Comparison of ENCODE assay signal across 8 cellular contexts in genomic region chr4:170138580-170139194, GRCh38. TPM values are rescaled to one million over a fixed set of nuclear protein-coding genes. Genes with fewer than 3 reads are reported as not detected.
DNase-seq lines count a peak whose midpoint lies in the region; ATAC-seq and TF ChIP-seq lines count a peak whose summit lies in the region.

No MANE protein-coding gene starts in this region.

- DNase-seq in G401 (ENCODE audit: low spot score): peak; percentile 78
- peak; percentile 76 for DNase-seq in GM23248
- DNase-seq in Kasumi-1 (lab: John Stamatoyannopoulos, UW): peak; percentile 89 to 93
- DNase-seq in RPMI8226: peak; percentile 68
- peak; percentile 34 for DNase-seq in activated T-helper 1 cell treated with anti-CD3 and anti-CD28 coated beads, Interleukin-12 subunit alpha, Interleukin-12 subunit beta, Interleukin-2, Interleukin-4 antibody, amounts not matched to agents 30 ng/mL and 10 ng/mL and 1 ng/mL, durations not matched to agents 14 hours and 24 hours and 36 hours (ENCODE audit: low spot score)
- DNase-seq in fibroblast of the aortic adventitia (ENCODE audit: low read depth): peak; percentile 83
- DNase-seq in occipital lobe (lab: John Stamatoyannopoulos, UW): peak; percentile 53
- no peak for DNase-seq in thoracic aorta (ENCODE audit: low spot score)

- H3K4me3 ChIP-seq in GM23248 (no peak overlapping the region), fibroblast of the aortic adventitia (ENCODE audit: low read depth, low read length) (peak overlapping the region; percentile 7), thoracic aorta (no peak overlapping the region)

- H3F3A ChIP-seq in GM23248 (ENCODE audit: insufficient read depth): no peaks in the 10 kb centered on the region

- H3K9me3 ChIP-seq in GM23248 (ENCODE audit: low read depth) (no peaks in the 10 kb centered on the region), thoracic aorta (no peaks in the 10 kb centered on the region)

- no peak overlapping the region for H3K4me3 Mint-ChIP-seq in activated T-helper 1 cell treated with anti-CD3 and anti-CD28 coated beads, Interleukin-12 subunit alpha, Interleukin-12 subunit beta, Interleukin-2, Interleukin-4 antibody, amounts not matched to agents 30 ng/mL and 10 ng/mL and 1 ng/mL, durations not matched to agents 14 hours and 24 hours and 36 hours

- no peaks in the 10 kb centered on the region for H3K27me3 ChIP-seq in GM23248 (replicated peaks; ENCODE audit: insufficient read depth)
- no peaks in the 10 kb centered on the region for H3K27me3 ChIP-seq in thoracic aorta (replicated peaks; ENCODE audit: insufficient read depth)

- ATAC-seq in thoracic aorta (ENCODE audit: insufficient number of reproducible peaks, low FRiP score, low read depth): peak; percentile 72

- H4K20me1 ChIP-seq in GM23248 (ENCODE audit: insufficient read depth): no peaks in the 10 kb centered on the region

- H3K9ac ChIP-seq in GM23248: no peak overlapping the region

- H3K79me2 ChIP-seq in GM23248 (ENCODE audit: insufficient read depth): no peaks in the 10 kb centered on the region

- no peaks in the 10 kb centered on the region for H3K27me3 Mint-ChIP-seq in activated T-helper 1 cell treated with anti-CD3 and anti-CD28 coated beads, Interleukin-12 subunit alpha, Interleukin-12 subunit beta, Interleukin-2, Interleukin-4 antibody, amounts not matched to agents 30 ng/mL and 10 ng/mL and 1 ng/mL, durations not matched to agents 14 hours and 24 hours and 36 hours (ENCODE audit: insufficient read depth)

- in situ Hi-C loops in G401 (cut with HindIII; ENCODE audit: low sequenced_read_pairs) (no loop called here), GM23248 (cut with MboI) (no loop called here)

- H2AFZ ChIP-seq in GM23248: no peak overlapping the region

- H3K4me2 ChIP-seq in GM23248 (ENCODE audit: unreplicated experiment): peak overlapping the region; percentile 13

- no peaks in the 10 kb centered on the region for H3K9me3 Mint-ChIP-seq in activated T-helper 1 cell treated with anti-CD3 and anti-CD28 coated beads, Interleukin-12 subunit alpha, Interleukin-12 subunit beta, Interleukin-2, Interleukin-4 antibody, amounts not matched to agents 30 ng/mL and 10 ng/mL and 1 ng/mL, durations not matched to agents 14 hours and 24 hours and 36 hours

- WGBS in GM23248 (ENCODE audit: low coverage in 1 of 2, low lambda C conversion rate in 2 of 2, missing lambda C conversion rate in 2 of 2), 2 experiments: 2 to 4% methylated on average over 15 of the region's 15 CpGs

- H3K27ac ChIP-seq in GM23248: no peak overlapping the region
- H3K27ac ChIP-seq in thoracic aorta: no peak overlapping the region

- intact Hi-C loops in activated T-helper 1 cell treated with anti-CD3 and anti-CD28 coated beads, Interleukin-12 subunit alpha, Interleukin-12 subunit beta, Interleukin-2, Interleukin-4 antibody, amounts not matched to agents 30 ng/mL and 10 ng/mL and 1 ng/mL, durations not matched to agents 14 hours and 24 hours and 36 hours (cut with micrococcal nuclease): loop anchor here (1.0 kb wide), 2 partner anchors 121 to 715 kb away; no protein-coding TSS in a partner anchor

- TF ChIP-seq CTCF in fibroblast of the aortic adventitia (IDR thresholded peaks at IDR 0.05; ENCODE audit: insufficient read depth, low read length) (peak; percentile 79), thoracic aorta (IDR thresholded peaks at IDR 0.05) (peak; percentile 68)

- H3K36me3 ChIP-seq in GM23248 (ENCODE audit: low read depth) (no peaks in the 10 kb centered on the region), thoracic aorta (no peaks in the 10 kb centered on the region)

- no peak overlapping the region for H3K27ac Mint-ChIP-seq in activated T-helper 1 cell treated with anti-CD3 and anti-CD28 coated beads, Interleukin-12 subunit alpha, Interleukin-12 subunit beta, Interleukin-2, Interleukin-4 antibody, amounts not matched to agents 30 ng/mL and 10 ng/mL and 1 ng/mL, durations not matched to agents 14 hours and 24 hours and 36 hours

- no peaks in the 10 kb centered on the region for H3K9me2 ChIP-seq in GM23248 (ENCODE audit: insufficient read depth)

- no peaks in the 10 kb centered on the region for H3K36me3 Mint-ChIP-seq in activated T-helper 1 cell treated with anti-CD3 and anti-CD28 coated beads, Interleukin-12 subunit alpha, Interleukin-12 subunit beta, Interleukin-2, Interleukin-4 antibody, amounts not matched to agents 30 ng/mL and 10 ng/mL and 1 ng/mL, durations not matched to agents 14 hours and 24 hours and 36 hours (ENCODE audit: low read depth)

- no peaks in the 10 kb centered on the region for H3K4me1 Mint-ChIP-seq in activated T-helper 1 cell treated with anti-CD3 and anti-CD28 coated beads, Interleukin-12 subunit alpha, Interleukin-12 subunit beta, Interleukin-2, Interleukin-4 antibody, amounts not matched to agents 30 ng/mL and 10 ng/mL and 1 ng/mL, durations not matched to agents 14 hours and 24 hours and 36 hours (ENCODE audit: low read depth)

- H3K4me1 ChIP-seq in GM23248 (ENCODE audit: insufficient read depth) (peaks cover 4% of the 10 kb centered on the region; the same call in 1 of the 2 replicates), thoracic aorta (ENCODE audit: control insufficient read depth in 1 of 2, low read depth in 2 of 2) (no peaks in the 10 kb centered on the region)

RNA-seq across cellular contexts. Expression of gene AADAT, which starts 48.9 kb away (rescaled TPM):
- 3.8 and 4.7 TPM in 2 replicates for total RNA-seq in G401 (2014; rRNA removed; shearing (Covaris generic))
- total RNA-seq in GM23248 (2014; rRNA removed; shearing (Covaris generic)): 4.3 and 4.8 TPM in 2 replicates
- 5.9 and 7.7 TPM in 2 replicates for polyA plus RNA-seq in GM23248 (2016; fragmentation: Nextera tagmentation; extraction: Ambion mirVana)
- not detected in 2 replicates for total RNA-seq in activated T-helper 1 cell treated with anti-CD3 and anti-CD28 coated beads, Interleukin-12 subunit alpha, Interleukin-12 subunit beta, Interleukin-2, Interleukin-4 antibody, amounts not matched to agents 30 ng/mL and 10 ng/mL and 1 ng/mL, durations not matched to agents 14 hours and 24 hours and 36 hours
- total RNA-seq in fibroblast of the aortic adventitia (ENCODE audit: low replicate concordance) (6.2 and 7.4 TPM in 2 replicates), occipital lobe (18.6 TPM), thoracic aorta (10 to 100 TPM in 1 of 2 donors, 1 to 10 TPM in 1; 5.6 to 13.5 TPM)
